ENCODE assay signal across 1 cellular context in genomic region chr5:127517480-127518318, GRCh38.
TF ChIP-seq lines count a peak whose summit lies in the region.

TSS of gene PRRC1 (plus strand) at chr5:127517640. CDS start at chr5:127523480, 5,840 bp downstream.

TF ChIP-seq in HepG2, 621 proteins besides CTCF, POLR2A, EP300 and RAD21 (continued from another document and continues in another):
- TF ChIP-seq ZNF614 (CRISPR knock-in tag; IDR thresholded peaks at IDR 0.05; ENCODE audit: borderline replicate concordance) (peak; percentile 23; the same call in 1 of the 2 replicates), NFKB2 (CRISPR knock-in tag; IDR thresholded peaks at IDR 0.05; ENCODE audit: borderline replicate concordance) (no peak), CC2D1A (CRISPR knock-in tag; IDR thresholded peaks at IDR 0.05) (no peak), ZNF18 (CRISPR knock-in tag; IDR thresholded peaks at IDR 0.05; ENCODE audit: insufficient replicate concordance) (peak; percentile 82), CEBPZ (IDR thresholded peaks at IDR 0.05; ENCODE audit: low read length) (no peak), MXD3 (CRISPR knock-in tag; IDR thresholded peaks at IDR 0.05) (peak; percentile 80), MIER3 (CRISPR knock-in tag; IDR thresholded peaks at IDR 0.05; ENCODE audit: borderline replicate concordance) (no peak), ISL2 (CRISPR knock-in tag; IDR thresholded peaks at IDR 0.05) (peak; percentile 40; the same call in 1 of the 2 replicates), ZSCAN12 (CRISPR knock-in tag; IDR thresholded peaks at IDR 0.05) (no peak), SNAPC5 (CRISPR knock-in tag; IDR thresholded peaks at IDR 0.05; ENCODE audit: borderline replicate concordance) (0 out of 2 replicates have a peak, but pooled peaks have one; percentile 63), ZSCAN9 (CRISPR knock-in tag; IDR thresholded peaks at IDR 0.05; ENCODE audit: borderline replicate concordance) (no peak), HNF1B (CRISPR knock-in tag; IDR thresholded peaks at IDR 0.05) (no peak), MEIS1 (CRISPR knock-in tag; IDR thresholded peaks at IDR 0.05; ENCODE audit: borderline replicate concordance) (peak; percentile 61; the same call in 1 of the 2 replicates), ETS1 (CRISPR knock-in tag; IDR thresholded peaks at IDR 0.05) (0 out of 2 replicates have a peak, but pooled peaks have one; percentile 48), SRF (IDR thresholded peaks at IDR 0.05; ENCODE audit: low read depth, low read length) (no peak), GABPB1 (CRISPR knock-in tag; IDR thresholded peaks at IDR 0.05) (peak; percentile 73; the same call in 1 of the 2 replicates), MATR3 (CRISPR knock-in tag; IDR thresholded peaks at IDR 0.05) (no peak), BCL3 (CRISPR knock-in tag; IDR thresholded peaks at IDR 0.05) (peak; percentile 54), NR1H2 (CRISPR knock-in tag; IDR thresholded peaks at IDR 0.05; ENCODE audit: borderline replicate concordance, low read depth) (0 out of 2 replicates have a peak, but pooled peaks have one; percentile 40), ZBTB7A (CRISPR knock-in tag; IDR thresholded peaks at IDR 0.05) (peak; percentile 54; the same call in 1 of the 2 replicates), NR2F6 (IDR thresholded peaks at IDR 0.05) (no peak), NR2F6 (CRISPR knock-in tag; IDR thresholded peaks at IDR 0.05) (0 out of 2 replicates have a peak, but pooled peaks have one; percentile 5), ZNF530 (CRISPR knock-in tag; IDR thresholded peaks at IDR 0.05; ENCODE audit: low read depth) (no peak), ZBTB26 (CRISPR knock-in tag; IDR thresholded peaks at IDR 0.05; ENCODE audit: borderline replicate concordance) (no peak), RFX3 (CRISPR knock-in tag; IDR thresholded peaks at IDR 0.05) (no peak), THYN1 (CRISPR knock-in tag; IDR thresholded peaks at IDR 0.05; ENCODE audit: borderline replicate concordance, low read depth) (no peak), ZKSCAN1 (IDR thresholded peaks at IDR 0.05; ENCODE audit: low read length) (no peak), MXI1 (IDR thresholded peaks at IDR 0.05; ENCODE audit: borderline replicate concordance, low read depth, low read length) (peak; percentile 46; the same call in 2 of the 3 replicates), TBX2 (CRISPR knock-in tag; IDR thresholded peaks at IDR 0.05; ENCODE audit: borderline replicate concordance) (peak; percentile 75), RBAK (CRISPR knock-in tag; IDR thresholded peaks at IDR 0.05) (no peak), MIER2 (CRISPR knock-in tag; IDR thresholded peaks at IDR 0.05) (no peak), ZSCAN21 (CRISPR knock-in tag; IDR thresholded peaks at IDR 0.05; ENCODE audit: borderline replicate concordance) (peak; percentile 67; the same call in 1 of the 2 replicates), ZNF281 (CRISPR knock-in tag; IDR thresholded peaks at IDR 0.05; ENCODE audit: borderline replicate concordance) (0 out of 2 replicates have a peak, but pooled peaks have one; percentile 15), HNRNPLL (IDR thresholded peaks at IDR 0.05; ENCODE audit: low read depth, low read length, poor library complexity, severe bottlenecking) (peak; percentile 75), TRIM22 (IDR thresholded peaks at IDR 0.05) (no peak), ETV5 (CRISPR knock-in tag; IDR thresholded peaks at IDR 0.05; ENCODE audit: borderline replicate concordance) (no peak; the same call in 1 of the 2 replicates), ZNF597 (CRISPR knock-in tag; IDR thresholded peaks at IDR 0.05) (no peak), SRSF1 (optimal IDR thresholded peaks at IDR 0.05; ENCODE audit: low read depth, low read length) (peak; percentile 64), ZNF549 (CRISPR knock-in tag; IDR thresholded peaks at IDR 0.05) (no peak), NR0B2 (CRISPR knock-in tag; IDR thresholded peaks at IDR 0.05) (peak; percentile 95), ZNF879 (CRISPR knock-in tag; IDR thresholded peaks at IDR 0.05) (no peak), HNRNPH1 (optimal IDR thresholded peaks at IDR 0.05; ENCODE audit: low read depth, low read length) (no peak), NRL (CRISPR knock-in tag; IDR thresholded peaks at IDR 0.05; ENCODE audit: borderline replicate concordance) (peak; percentile 84), MZF1 (CRISPR knock-in tag; IDR thresholded peaks at IDR 0.05; ENCODE audit: borderline replicate concordance) (no peak), ZNF558 (CRISPR knock-in tag; IDR thresholded peaks at IDR 0.05; ENCODE audit: borderline replicate concordance) (peak; percentile 82; the same call in 1 of the 2 replicates), ASH2L (IDR thresholded peaks at IDR 0.05; ENCODE audit: insufficient read length, low read depth, low read length) (peak; percentile 56), ZNF616 (CRISPR knock-in tag; IDR thresholded peaks at IDR 0.05; ENCODE audit: low read depth) (peak; percentile 41; the same call in 1 of the 2 replicates), ZNF703 (CRISPR knock-in tag; IDR thresholded peaks at IDR 0.05; ENCODE audit: borderline replicate concordance) (peak; percentile 39; the same call in 1 of the 2 replicates)
